ENCODE assay signal across 16 cellular contexts in genomic region chr19:38158730-38159129, GRCh38.
DNase-seq lines count a peak whose midpoint lies in the region; ATAC-seq and TF ChIP-seq lines count a peak whose summit lies in the region.
"Had no signal": no experiment of that assay in that cellular context is flagged by ENCODE, and none has a peak within 500 bp of the region (broad histone marks: within the 10 kb centered on the region; RNA-seq: fewer than 3 reads in every experiment).

No MANE protein-coding gene starts in this region.

- H3K27me3 Mint-ChIP-seq in neural crest cell (ENCODE audit: low read depth), result no peaks in the 10 kb centered on the region
- H3K27me3 Mint-ChIP-seq in stimulated activated naive B cell treated with anti-CD40 and anti-IgM and Interleukin-4, amounts not matched to agents 10 μg/mL and 1 μg/mL and 100 μg/mL, for 72 hours, result no peaks in the 10 kb centered on the region
- H3K27me3 Mint-ChIP-seq: B cell had no signal

- CTCF ChIA-PET in RWPE1 (lab: Yijun Ruan, JAX), result no interaction called here

- H3K9me3 Mint-ChIP-seq in neural crest cell, result no peaks in the 10 kb centered on the region
- H3K9me3 Mint-ChIP-seq in stimulated activated naive B cell treated with anti-CD40 and anti-IgM and Interleukin-4, amounts not matched to agents 10 μg/mL and 1 μg/mL and 100 μg/mL, for 72 hours, result peaks cover 0 to 3% of the 10 kb centered on the region in 2 donors
- H3K9me3 Mint-ChIP-seq: HFFc6 had no signal

- peak overlapping the region; percentile 87 for H3K27ac Mint-ChIP-seq in neural crest cell (ENCODE audit: unreplicated experiment)
- peak overlapping the region; percentile 71 for H3K27ac Mint-ChIP-seq in stimulated activated naive B cell treated with anti-CD40 and anti-IgM and Interleukin-4, amounts not matched to agents 10 μg/mL and 1 μg/mL and 100 μg/mL, for 72 hours
- H3K27ac Mint-ChIP-seq: GM23338, HFFc6 had no signal

- DNase-seq in MV-4-11 (lab: John Stamatoyannopoulos, UW) (peak; percentile 78), RWPE1 (ENCODE audit: low spot score) (no peak), neural crest cell (ENCODE audit: low read depth, low spot score) (no peak), cardiac septum (ENCODE audit: low spot score) (no peak)
- DNase-seq in stimulated activated naive B cell treated with anti-CD40 and anti-IgM and Interleukin-4, amounts not matched to agents 10 μg/mL and 1 μg/mL and 100 μg/mL, for 72 hours, result no peak
- no peak for DNase-seq in activated CD8-positive, alpha-beta memory T cell treated with anti-CD3 and anti-CD28 coated beads for 24 hours
- DNase-seq: Calu3; CD8-positive, alpha-beta T cell; DMS53; HFFc6; IMR-90 had no signal

- TF ChIP-seq CTCF in RWPE1 (conservative IDR thresholded peaks at IDR 0.05; ENCODE audit: low read depth) (no peak), neural crest cell (conservative IDR thresholded peaks at IDR 0.05) (no peak)

- H3K4me1 Mint-ChIP-seq in neural crest cell, result no peaks in the 10 kb centered on the region
- peaks cover 0 to 1% of the 10 kb centered on the region in 2 donors for H3K4me1 Mint-ChIP-seq in stimulated activated naive B cell treated with anti-CD40 and anti-IgM and Interleukin-4, amounts not matched to agents 10 μg/mL and 1 μg/mL and 100 μg/mL, for 72 hours
- H3K4me1 Mint-ChIP-seq: B cell had no signal

- no peak overlapping the region for H3K4me3 Mint-ChIP-seq in neural crest cell
- H3K4me3 Mint-ChIP-seq in stimulated activated naive B cell treated with anti-CD40 and anti-IgM and Interleukin-4, amounts not matched to agents 10 μg/mL and 1 μg/mL and 100 μg/mL, for 72 hours, result no peak overlapping the region
- H3K4me3 Mint-ChIP-seq: B cell; CD8-positive, alpha-beta T cell; GM23338; HFFc6 had no signal

- ATAC-seq in stimulated activated naive B cell treated with anti-CD40 and anti-IgM and Interleukin-4, amounts not matched to agents 10 μg/mL and 1 μg/mL and 100 μg/mL, for 72 hours (replicated peaks), result no peak
- ATAC-seq in GM18858 (IDR thresholded peaks at IDR 0.05; ENCODE audit: unreplicated experiment), result no peak
- ATAC-seq: CD8-positive, alpha-beta T cell; GM23338; HCT116 had no signal

- peak overlapping the region; percentile 97 for H3K27ac ChIP-seq in RWPE1
- H3K27ac ChIP-seq: BLaER1 treated with 17β-estradiol and CSF1 and Interleukin-3, amounts not matched to agents 10 nM and 100 nM had no signal

- POLR2A ChIA-PET in RWPE1 (lab: Yijun Ruan, JAX; ENCODE audit: low non-redundant PET), result no interaction called here

- H3K36me3 Mint-ChIP-seq in neural crest cell (ENCODE audit: low read depth), result peaks cover 26% of the 10 kb centered on the region
- peaks cover 55 to 64% of the 10 kb centered on the region in 2 donors for H3K36me3 Mint-ChIP-seq in stimulated activated naive B cell treated with anti-CD40 and anti-IgM and Interleukin-4, amounts not matched to agents 10 μg/mL and 1 μg/mL and 100 μg/mL, for 72 hours

- intact Hi-C loops in cardiac septum (cut with DNase I), result no loop called here
